9 cellular contexts compared by ENCODE assay signal in the genomic region with DNA sequence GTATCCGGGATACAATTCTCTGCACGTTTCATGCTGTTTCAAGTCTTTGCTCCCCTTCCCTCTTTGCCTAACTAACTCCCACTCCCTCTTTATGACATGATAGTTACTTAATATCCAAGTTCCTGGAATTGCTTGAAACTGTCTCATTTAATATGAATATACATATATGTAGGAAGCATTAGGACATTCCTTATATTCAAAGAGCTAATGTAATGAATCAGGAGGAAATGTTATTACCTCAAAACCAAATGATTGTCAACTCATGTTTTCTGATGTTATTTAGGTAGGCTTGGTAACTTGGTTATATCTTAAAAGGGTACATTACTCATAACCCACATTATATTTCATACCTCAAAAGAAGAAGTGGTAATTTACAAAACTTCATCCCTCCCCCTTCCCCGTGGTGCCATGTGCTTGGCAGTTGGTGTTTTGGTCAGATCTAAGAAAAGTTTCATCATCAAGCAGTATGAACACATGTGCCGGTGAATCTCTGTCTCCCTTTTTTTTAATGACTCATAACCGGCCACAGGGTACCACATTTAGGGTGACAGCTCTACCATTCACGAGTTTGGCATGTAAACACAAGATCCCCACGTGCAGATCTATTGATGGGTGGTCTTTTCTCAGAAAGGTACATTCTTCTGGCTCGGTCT. TPM values are rescaled to one million over a fixed set of nuclear protein-coding genes. Genes with fewer than 3 reads are reported as not detected.
DNase-seq lines count a peak whose midpoint lies in the region; ATAC-seq and TF ChIP-seq lines count a peak whose summit lies in the region.
"Had no signal": no experiment of that assay in that cellular context is flagged by ENCODE, and none has a peak within 500 bp of the region (broad histone marks: within the 10 kb centered on the region; RNA-seq: fewer than 3 reads in every experiment).

No MANE protein-coding gene starts in this region.

- H3K4me2 ChIP-seq in OCI-LY7 (ENCODE audit: low read length), result no peak overlapping the region

- no peaks in the 10 kb centered on the region for H3K36me3 Mint-ChIP-seq in activated naive CD4-positive, alpha-beta T cell treated with anti-CD3 and anti-CD28 coated beads, Interleukin-2, amount 50 U/mL, for 24 hours

- no peaks in the 10 kb centered on the region for H3K9me2 ChIP-seq in OCI-LY7 (ENCODE audit: insufficient read depth, low read length)

- no TSS peak for BruUV-seq in OCI-LY7 (replicated peaks; lab: Mats Ljungman, UMichigan)

- peaks cover 7% of the 10 kb centered on the region for H3K4me1 ChIP-seq in OCI-LY7 (ENCODE audit: insufficient read depth, low read length, poor library complexity, severe bottlenecking)
- H3K4me1 ChIP-seq in right cardiac atrium (ENCODE audit: control insufficient read depth, insufficient read depth, low read length), result no peaks in the 10 kb centered on the region
- H3K4me1 ChIP-seq: right lobe of liver had no signal

- whole genome bisulfite sequencing in right cardiac atrium, result 63% methylated on average over 8 of the region's 8 CpGs

- peak overlapping the region; percentile 83 for H3K27ac Mint-ChIP-seq in activated naive CD4-positive, alpha-beta T cell treated with anti-CD3 and anti-CD28 coated beads, Interleukin-2, amount 50 U/mL, for 24 hours

- H3K9me3 ChIP-seq in OCI-LY7 (ENCODE audit: low read length) (no peaks in the 10 kb centered on the region), right cardiac atrium (ENCODE audit: control insufficient read depth, low read length) (no peaks in the 10 kb centered on the region)
- H3K9me3 ChIP-seq: right lobe of liver had no signal

- no peaks in the 10 kb centered on the region for H3K79me2 ChIP-seq in OCI-LY7 (ENCODE audit: insufficient read depth, low read depth, low read length)

- intact Hi-C loops in OCI-LY7 (cut with micrococcal nuclease; ENCODE audit: unreplicated experiment) (no loop called here), right cardiac atrium (cut with DNase I) (no loop called here)

- H3K4me3 ChIP-seq in OCI-LY7 (ENCODE audit: low read depth, low read length, poor library complexity, severe bottlenecking), result no peak overlapping the region
- H3K4me3 ChIP-seq in right cardiac atrium (ENCODE audit: low read length), result no peak overlapping the region
- H3K4me3 ChIP-seq: right lobe of liver had no signal

- TF ChIP-seq CTCF in OCI-LY7 (conservative IDR thresholded peaks at IDR 0.05; ENCODE audit: low read length), result no peak

- H3K27ac ChIP-seq in OCI-LY7 (ENCODE audit: low read depth, low read length, poor library complexity, severe bottlenecking) (no peak overlapping the region), right cardiac atrium (ENCODE audit: low read length) (no peak overlapping the region)
- H3K27ac ChIP-seq: right lobe of liver had no signal

- H3K4me1 Mint-ChIP-seq in activated naive CD4-positive, alpha-beta T cell treated with anti-CD3 and anti-CD28 coated beads, Interleukin-2, amount 50 U/mL, for 24 hours, result peaks cover 14% of the 10 kb centered on the region

- no peaks in the 10 kb centered on the region for H3K36me3 ChIP-seq in OCI-LY7 (ENCODE audit: insufficient read depth, low read length)
- H3K36me3 ChIP-seq: right lobe of liver had no signal

- POLR2A ChIA-PET in OCI-LY7 (lab: Charles Lee), result interaction anchor here (1.2 kb wide), 1 partner anchor 112 kb away, joined by 4 read pairs; no protein-coding TSS in a partner anchor

- CTCF ChIA-PET in OCI-LY7 (lab: Charles Lee; ENCODE audit: unreplicated experiment), result no interaction called here

- H3K27me3 Mint-ChIP-seq in activated naive CD4-positive, alpha-beta T cell treated with anti-CD3 and anti-CD28 coated beads, Interleukin-2, amount 50 U/mL, for 24 hours, result no peaks in the 10 kb centered on the region

- no peaks in the 10 kb centered on the region for H4K20me1 ChIP-seq in OCI-LY7 (ENCODE audit: insufficient read depth, low read length)

- DNase-seq in OCI-LY7 (ENCODE audit: low spot score), result peak; percentile 27
- DNase-seq in stimulated activated CD4-positive, alpha-beta T cell treated with anti-CD3 and anti-CD28 coated beads, Interleukin-15, amount 100 ng/mL, for 24 hours, result peak; percentile 62
- DNase-seq in right cardiac atrium, result no peak
- no peak for DNase-seq in cortex of kidney (lab: John Stamatoyannopoulos, UW)
- no peak for DNase-seq in kidney glomerular epithelial cell (lab: John Stamatoyannopoulos, UW)
- DNase-seq: right lobe of liver had no signal

- ATAC-seq in GM18511 (IDR thresholded peaks at IDR 0.05; ENCODE audit: unreplicated experiment) (peak; percentile 89), HG02798 (IDR thresholded peaks at IDR 0.05; ENCODE audit: poor library complexity, unreplicated experiment) (peak; percentile 87), right cardiac atrium (no peak)

- peak overlapping the region; percentile 69 for H3K4me3 Mint-ChIP-seq in activated naive CD4-positive, alpha-beta T cell treated with anti-CD3 and anti-CD28 coated beads, Interleukin-2, amount 50 U/mL, for 24 hours

- H3K9me3 Mint-ChIP-seq in activated naive CD4-positive, alpha-beta T cell treated with anti-CD3 and anti-CD28 coated beads, Interleukin-2, amount 50 U/mL, for 24 hours, result no peaks in the 10 kb centered on the region

- H2AFZ ChIP-seq in OCI-LY7 (ENCODE audit: low read length), result no peak overlapping the region

- H3K27me3 ChIP-seq in right cardiac atrium (ENCODE audit: control insufficient read depth, insufficient read depth), result no peaks in the 10 kb centered on the region
- H3K27me3 ChIP-seq: right lobe of liver had no signal

RNA-seq across cellular contexts. Expression of gene HCAR2, which starts 56.5 kb away (rescaled TPM):
- not detected in 2 replicates for total RNA-seq in OCI-LY7 (2014; rRNA removed; shearing (Covaris generic))
- not detected in 2 replicates for total RNA-seq in OCI-LY7 (2022)
- total RNA-seq in right cardiac atrium, result under 1 TPM in 1 of 4 donors, not detected in 3; 0.58 TPM
- polyA plus RNA-seq in right cardiac atrium, result 0.16 TPM

Comparison
In these comparisons a context has a peak if more than half of its experiments do, and no peak if none do; other contexts are left out.
1. ATAC-seq: peak in GM18511 (single experiment) and HG02798 (single experiment); none in right cardiac atrium (0 of 2).
2. DNase-seq: peak in OCI-LY7 (single experiment) and stimulated activated CD4-positive, alpha-beta T cell treated with anti-CD3 and anti-CD28 coated beads, Interleukin-15, amount 100 ng/mL, for 24 hours (single experiment); none in right cardiac atrium (0 of 3), cortex of kidney (single experiment) and kidney glomerular epithelial cell (single experiment).